Comparison of ENCODE assay signal across 20 cellular contexts in genomic region chr1:32683397-32683796, GRCh38. TPM values are rescaled to one million over a fixed set of nuclear protein-coding genes. Genes with fewer than 3 reads are reported as not detected.
A peak's percentile ranks its signal among the peaks of the same experiment; 100 is the strongest.
DNase-seq lines count a peak whose midpoint lies in the region; ATAC-seq and TF ChIP-seq lines count a peak whose summit lies in the region.
"Had no signal": no experiment of that assay in that cellular context is flagged by ENCODE, and none has a peak within 500 bp of the region (broad histone marks: within the 10 kb centered on the region; RNA-seq: fewer than 3 reads in every experiment).

No MANE protein-coding gene starts in this region.

- H3K23ac ChIP-seq in mesenchymal stem cell (ENCODE audit: low read length in 2 of 2): no peak overlapping the region

- no peak for DNase-seq in HFFc6
- DNase-seq in activated naive CD8-positive, alpha-beta T cell treated with anti-CD3 and anti-CD28 coated beads, Interleukin-2, amount 50 U/mL, for 24 hours: no peak
- no peak for DNase-seq in mesenchymal stem cell
- DNase-seq in activated gamma-delta T cell treated with Interleukin-2 at 50 U/mL for 16 hours: no peak
- DNase-seq: activated CD8-positive, alpha-beta memory T cell treated with anti-CD3 and anti-CD28 coated beads, Interleukin-2, amount 10 ng/mL, durations not matched to agents 7 days and 5 days; CD8-positive, alpha-beta memory T cell; DMS53; hippocampal formation; MM.1S; NCI-H1436 treated with DMSO at 0.1 percent for 48 hours; NCI-H524 treated with DMSO at 0.1 percent for 48 hours; T1000; thyroid gland had no signal

- H4K91ac ChIP-seq in mesenchymal stem cell (ENCODE audit: low read length): no peak overlapping the region

- no peak overlapping the region for H2BK12ac ChIP-seq in mesenchymal stem cell (ENCODE audit: low read length in 2 of 2)

- no peaks in the 10 kb centered on the region for H3K27me3 Mint-ChIP-seq in HFFc6 (ENCODE audit: insufficient read depth)
- no peaks in the 10 kb centered on the region for H3K27me3 Mint-ChIP-seq in activated naive CD8-positive, alpha-beta T cell treated with anti-CD3 and anti-CD28 coated beads, Interleukin-2, amount 50 U/mL, for 24 hours
- H3K27me3 Mint-ChIP-seq: activated CD8-positive, alpha-beta memory T cell treated with anti-CD3 and anti-CD28 coated beads, Interleukin-2, amount 10 ng/mL, durations not matched to agents 7 days and 5 days; CD8-positive, alpha-beta memory T cell; dendritic cell treated with granulocyte-macrophage colony-stimulating factor and Interleukin-4, amounts not matched to agents 40 ng/mL and 50 ng/mL, for 4 days; IgD-negative memory B cell had no signal

- peak overlapping the region; percentile 59 for H3K9ac ChIP-seq in mesenchymal stem cell (ENCODE audit: low read length)

- H3K4ac ChIP-seq in mesenchymal stem cell (ENCODE audit: low read depth in 1 of 2, low read length in 2 of 2): no peak overlapping the region

- peaks cover 54% of the 10 kb centered on the region for H3K36me3 Mint-ChIP-seq in HFFc6 (ENCODE audit: low read depth)
- H3K36me3 Mint-ChIP-seq in activated naive CD8-positive, alpha-beta T cell treated with anti-CD3 and anti-CD28 coated beads, Interleukin-2, amount 50 U/mL, for 24 hours (ENCODE audit: low read depth): peaks cover 52% of the 10 kb centered on the region

- H2BK15ac ChIP-seq in mesenchymal stem cell (ENCODE audit: low read depth, poor library complexity, severe bottlenecking): no peak overlapping the region

- WGBS in mesenchymal stem cell: 87% methylated on average over 3 of the region's 3 CpGs

- H3K79me1 ChIP-seq in mesenchymal stem cell (replicated peaks; ENCODE audit: low read length, poor library complexity, severe bottlenecking): peaks cover 3% of the 10 kb centered on the region

- ATAC-seq in activated naive CD8-positive, alpha-beta T cell treated with anti-CD3 and anti-CD28 coated beads, Interleukin-2, amount 50 U/mL, for 24 hours: no peak
- ATAC-seq in GM18861 (IDR thresholded peaks at IDR 0.05; ENCODE audit: unreplicated experiment) (no peak), HG02938 (IDR thresholded peaks at IDR 0.05; ENCODE audit: unreplicated experiment) (no peak)
- ATAC-seq: activated CD8-positive, alpha-beta memory T cell treated with anti-CD3 and anti-CD28 coated beads, Interleukin-2, amount 10 ng/mL, durations not matched to agents 7 days and 5 days; GM12878 had no signal

- no peaks in the 10 kb centered on the region for H3K27me3 ChIP-seq in mesenchymal stem cell (ENCODE audit: control insufficient read depth in 1 of 2, insufficient read depth in 1 of 2, low read length in 2 of 2)
- H3K27me3 ChIP-seq: thyroid gland had no signal

- no peak overlapping the region for H3K18ac ChIP-seq in mesenchymal stem cell (ENCODE audit: low read depth in 1 of 2, low read length in 2 of 2)

- H3K9me3 ChIP-seq in mesenchymal stem cell (ENCODE audit: control insufficient read depth, low read length): no peaks in the 10 kb centered on the region
- H3K9me3 ChIP-seq: thyroid gland had no signal

- no peak overlapping the region for H4K8ac ChIP-seq in mesenchymal stem cell (ENCODE audit: low read length)

- H2BK120ac ChIP-seq in mesenchymal stem cell (ENCODE audit: low read depth, low read length): no peak overlapping the region

- H3K27ac ChIP-seq in mesenchymal stem cell (ENCODE audit: low read length, poor library complexity, severe bottlenecking) (no peak overlapping the region), temporal lobe (ENCODE audit: low read depth, low read length) (peak overlapping the region; percentile 44)

- H3K36me3 ChIP-seq in mesenchymal stem cell (ENCODE audit: control insufficient read depth in 1 of 2, insufficient read depth in 2 of 2, low read depth in 1 of 2, low read length in 2 of 2): peaks cover 27 to 81% of the 10 kb centered on the region in 2 experiments

- H3K4me1 ChIP-seq in mesenchymal stem cell (ENCODE audit: control insufficient read depth, insufficient read depth, low read depth, low read length): no peaks in the 10 kb centered on the region

- no peak overlapping the region for H2AK5ac ChIP-seq in mesenchymal stem cell (ENCODE audit: low read length, severe bottlenecking)

- H3K27ac Mint-ChIP-seq in HFFc6: 0 out of 2 replicates have a peak overlapping the region, but pooled peaks have one; percentile 32
- H3K27ac Mint-ChIP-seq in activated naive CD8-positive, alpha-beta T cell treated with anti-CD3 and anti-CD28 coated beads, Interleukin-2, amount 50 U/mL, for 24 hours: peak overlapping the region; percentile 67
- H3K27ac Mint-ChIP-seq: activated CD8-positive, alpha-beta memory T cell treated with anti-CD3 and anti-CD28 coated beads, Interleukin-2, amount 10 ng/mL, durations not matched to agents 7 days and 5 days; activated T-helper 2 cell treated with anti-CD3 and anti-CD28 coated beads, Interferon-gamma antibody, Interleukin-2, Interleukin-4, amounts not matched to agents 10 μg/mL and 5 μg/mL and 100 μg/mL, durations not matched to agents 14 hours and 24 hours and 36 hours; dendritic cell treated with granulocyte-macrophage colony-stimulating factor and Interleukin-4, amounts not matched to agents 40 ng/mL and 50 ng/mL, for 4 days had no signal

- no peak overlapping the region for H2AFZ ChIP-seq in mesenchymal stem cell (ENCODE audit: low read depth, low read length)

- no peak overlapping the region for H3K4me2 ChIP-seq in mesenchymal stem cell (ENCODE audit: low read length, poor library complexity, severe bottlenecking)

- TF ChIP-seq CTCF in HFFc6 (IDR thresholded peaks at IDR 0.05): no peak

- no peak overlapping the region for H3K4me3 Mint-ChIP-seq in HFFc6
- no peak overlapping the region for H3K4me3 Mint-ChIP-seq in activated naive CD8-positive, alpha-beta T cell treated with anti-CD3 and anti-CD28 coated beads, Interleukin-2, amount 50 U/mL, for 24 hours
- H3K4me3 Mint-ChIP-seq: activated CD8-positive, alpha-beta memory T cell treated with anti-CD3 and anti-CD28 coated beads, Interleukin-2, amount 10 ng/mL, durations not matched to agents 7 days and 5 days; CD8-positive, alpha-beta memory T cell; dendritic cell treated with granulocyte-macrophage colony-stimulating factor and Interleukin-4, amounts not matched to agents 40 ng/mL and 50 ng/mL, for 4 days had no signal

- no peak overlapping the region for H2BK5ac ChIP-seq in mesenchymal stem cell (ENCODE audit: low read depth, low read length, poor library complexity, severe bottlenecking)

- H3K14ac ChIP-seq in mesenchymal stem cell (ENCODE audit: low read length in 2 of 2): no peak overlapping the region

- peaks cover 35% of the 10 kb centered on the region for H3K4me1 Mint-ChIP-seq in HFFc6 (ENCODE audit: low read depth)
- peaks cover 12% of the 10 kb centered on the region for H3K4me1 Mint-ChIP-seq in activated naive CD8-positive, alpha-beta T cell treated with anti-CD3 and anti-CD28 coated beads, Interleukin-2, amount 50 U/mL, for 24 hours
- H3K4me1 Mint-ChIP-seq: activated CD8-positive, alpha-beta memory T cell treated with anti-CD3 and anti-CD28 coated beads, Interleukin-2, amount 10 ng/mL, durations not matched to agents 7 days and 5 days; CD8-positive, alpha-beta memory T cell had no signal

- H3K4me3 ChIP-seq in mesenchymal stem cell (ENCODE audit: insufficient read depth in 1 of 2, low read depth in 1 of 2, low read length in 2 of 2): no peak overlapping the region
- H3K4me3 ChIP-seq: GM12878, thyroid gland had no signal

- no peaks in the 10 kb centered on the region for H3K9me3 Mint-ChIP-seq in HFFc6
- no peaks in the 10 kb centered on the region for H3K9me3 Mint-ChIP-seq in activated naive CD8-positive, alpha-beta T cell treated with anti-CD3 and anti-CD28 coated beads, Interleukin-2, amount 50 U/mL, for 24 hours
- H3K9me3 Mint-ChIP-seq: activated T-helper 2 cell treated with anti-CD3 and anti-CD28 coated beads, Interferon-gamma antibody, Interleukin-2, Interleukin-4, amounts not matched to agents 10 μg/mL and 5 μg/mL and 100 μg/mL, durations not matched to agents 14 hours and 24 hours and 36 hours; CD8-positive, alpha-beta memory T cell; dendritic cell treated with granulocyte-macrophage colony-stimulating factor and Interleukin-4, amounts not matched to agents 40 ng/mL and 50 ng/mL, for 4 days; IgD-negative memory B cell had no signal

RNA-seq across cellular contexts. Expression of gene SYNC, which starts 19.2 kb away (rescaled TPM):
- 10 to 100 TPM; 40.8 to 51.1 (median 48.1) TPM for total RNA-seq in HFFc6 (2021; fragmentation: NEBNext Ultra II Directional; extraction: Animal tissue kit (Norgen Biotek cat#: 25700))
- polyA plus RNA-seq in mesenchymal stem cell (2013, experiment 1 of 2): 25.2 TPM
- 25.1 TPM for polyA plus RNA-seq in mesenchymal stem cell (2013, experiment 2 of 2)
- 3.7 TPM for total RNA-seq in temporal lobe
- total RNA-seq: activated CD8-positive, alpha-beta memory T cell treated with anti-CD3 and anti-CD28 coated beads, Interleukin-2, amount 10 ng/mL, durations not matched to agents 7 days and 5 days; activated T-helper 2 cell treated with anti-CD3 and anti-CD28 coated beads, Interferon-gamma antibody, Interleukin-2, Interleukin-4, amounts not matched to agents 10 μg/mL and 5 μg/mL and 100 μg/mL, durations not matched to agents 14 hours and 24 hours and 36 hours; CD8-positive, alpha-beta memory T cell had no signal
- polyA plus RNA-seq: CD8-positive, alpha-beta memory T cell; IgD-negative memory B cell had no signal

RNA-seq across cellular contexts. Expression of gene RBBP4, which starts 32.4 kb away (rescaled TPM):
- total RNA-seq in HFFc6 (2021; fragmentation: NEBNext Ultra II Directional; extraction: Animal tissue kit (Norgen Biotek cat#: 25700)): 100 to 1,000 TPM; 108 to 137 (median 124) TPM
- polyA plus RNA-seq in mesenchymal stem cell (2013, experiment 1 of 2): 84.2 TPM
- polyA plus RNA-seq in mesenchymal stem cell (2013, experiment 2 of 2): 85.6 TPM
- total RNA-seq in temporal lobe: 186 TPM

RNA-seq across cellular contexts. Expression of gene ZBTB8OS, which starts 33.0 kb away (rescaled TPM):
- total RNA-seq in HFFc6 (2021; fragmentation: NEBNext Ultra II Directional; extraction: Animal tissue kit (Norgen Biotek cat#: 25700)): 10 to 100 TPM; 44.9 to 52.7 (median 47.4) TPM
- 68.5 TPM for polyA plus RNA-seq in mesenchymal stem cell (2013, experiment 1 of 2)
- 65.5 TPM for polyA plus RNA-seq in mesenchymal stem cell (2013, experiment 2 of 2)
- total RNA-seq in temporal lobe: 15.0 TPM
